Comparison of ENCODE assay signal across 8 cellular contexts in the genomic region with DNA sequence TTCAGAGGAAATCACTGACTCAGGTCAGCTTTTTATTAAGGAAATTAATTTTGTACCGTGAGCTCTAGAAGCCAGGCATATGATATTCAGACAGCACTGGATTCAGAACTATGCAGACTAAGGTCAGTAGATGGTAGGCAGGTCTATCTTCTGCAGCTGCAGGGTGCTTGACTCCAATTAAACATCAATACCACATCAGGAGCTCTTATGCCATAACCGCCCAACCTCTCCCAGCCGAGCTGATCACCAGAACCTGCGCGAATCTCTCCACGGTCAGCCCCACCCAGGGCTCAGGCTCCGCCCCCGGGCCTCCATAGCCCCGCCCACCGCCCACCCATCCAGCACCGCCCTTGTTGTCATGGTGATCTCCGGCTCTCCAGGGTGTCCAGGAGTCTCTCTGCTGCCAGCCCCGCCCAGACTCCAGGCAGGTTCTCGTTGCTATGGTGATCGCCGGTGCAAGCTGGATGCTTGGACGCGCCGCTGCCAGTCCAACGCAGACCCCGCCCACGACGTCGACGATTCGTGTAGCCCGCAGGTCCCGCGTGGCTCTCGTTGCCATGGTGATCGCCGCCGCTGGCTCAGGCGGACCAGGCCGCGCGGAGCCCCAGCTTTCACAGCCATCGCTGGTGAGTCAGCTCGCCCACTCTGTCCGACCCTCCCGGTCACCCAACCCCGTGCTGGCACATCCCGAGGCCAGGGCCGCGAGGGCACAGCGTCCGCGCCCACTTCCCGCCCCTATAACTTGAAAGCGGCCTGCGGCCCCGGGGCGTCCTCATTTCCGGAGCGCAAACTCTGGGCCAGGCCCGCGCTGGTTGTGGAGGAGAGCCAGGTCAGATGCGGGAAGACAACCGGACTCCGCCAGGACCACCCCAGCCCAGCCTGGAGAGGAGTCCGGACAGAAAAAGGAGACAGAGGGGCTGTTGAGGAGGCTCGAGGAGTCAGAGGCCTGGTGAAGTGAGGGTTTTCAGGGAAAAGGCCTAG. TPM values are rescaled to one million over a fixed set of nuclear protein-coding genes. Genes with fewer than 3 reads are reported as not detected.
DNase-seq lines count a peak whose midpoint lies in the region; ATAC-seq and TF ChIP-seq lines count a peak whose summit lies in the region.

A gene with protein sequence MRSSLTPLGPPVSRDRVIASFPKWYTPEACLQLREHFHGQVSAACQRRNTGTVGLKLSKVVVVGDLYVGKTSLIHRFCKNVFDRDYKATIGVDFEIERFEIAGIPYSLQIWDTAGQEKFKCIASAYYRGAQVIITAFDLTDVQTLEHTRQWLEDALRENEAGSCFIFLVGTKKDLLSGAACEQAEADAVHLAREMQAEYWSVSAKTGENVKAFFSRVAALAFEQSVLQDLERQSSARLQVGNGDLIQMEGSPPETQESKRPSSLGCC (plus strand): TSS at position 552 of the 981 bp plus-strand sequence. CDS start 1,140 bp downstream, outside the sequence.

- H3K27me3 ChIP-seq in OCI-LY1 (ENCODE audit: insufficient read depth, low read length) (no peaks in the 10 kb centered on the region), esophagus (ENCODE audit: control insufficient read depth in 1 of 2, insufficient read depth in 2 of 2, low read length in 2 of 2) (no peaks in the 10 kb centered on the region), mononuclear cell (ENCODE audit: insufficient read depth, low read length) (no peaks in the 10 kb centered on the region)

- no peaks in the 10 kb centered on the region for H3K9me2 ChIP-seq in OCI-LY1 (ENCODE audit: low read depth, low read length)

- peaks cover 49% of the 10 kb centered on the region for H3K4me1 ChIP-seq in OCI-LY1 (ENCODE audit: insufficient read depth, low read length, severe bottlenecking)
- H3K4me1 ChIP-seq in esophagus (ENCODE audit: control insufficient read depth in 2 of 2, insufficient read depth in 2 of 2, low read length in 1 of 2): peaks cover 9 to 10% of the 10 kb centered on the region in 2 donors
- peaks cover 52% of the 10 kb centered on the region for H3K4me1 ChIP-seq in mononuclear cell (ENCODE audit: insufficient read depth, low read length)

- TF ChIP-seq CTCF in OCI-LY1 (IDR thresholded peaks at IDR 0.05; ENCODE audit: low read length): no peak

- H3K4me2 ChIP-seq in OCI-LY1 (ENCODE audit: low read length): peak within 1 kb of the TSS; percentile 67

- no peaks in the 10 kb centered on the region for H3K79me2 ChIP-seq in OCI-LY1 (ENCODE audit: insufficient read depth, low read length)

- H2AFZ ChIP-seq in OCI-LY1 (ENCODE audit: low read length): no peak within 1 kb of the TSS

- WGBS in esophagus, 2 donors: 5 to 12% methylated on average over 62 of the region's 62 CpGs

- H4K20me1 ChIP-seq in OCI-LY1 (ENCODE audit: insufficient read depth, low read length): no peaks in the 10 kb centered on the region

- H3K27ac ChIP-seq in OCI-LY1 (ENCODE audit: low read depth, low read length, poor library complexity, severe bottlenecking) (no peak within 1 kb of the TSS), esophagus (ENCODE audit: low read depth in 2 of 2, low read length in 1 of 2) (peak within 1 kb of the TSS; percentile 56 to 66)

- peak; percentile 94 for DNase-seq in DMS114 treated with DMSO at 0.1 percent for 48 hours (lab: John Stamatoyannopoulos, UW; ENCODE audit: unreplicated experiment)
- DNase-seq in HS-27A (ENCODE audit: low read depth): peak; percentile 93
- peak; percentile 86 to 88 for DNase-seq in activated T-cell treated with anti-CD3 and anti-CD28 coated beads, Interleukin-2, amount 50 U/mL, for 48 hours
- DNase-seq in stimulated activated CD8-positive, alpha-beta memory T cell treated with anti-CD3 and anti-CD28 coated beads, Interleukin-15, amount 100 ng/mL, for 4 hours (ENCODE audit: low read depth in 2 of 2): peak; percentile 66 to 68

- ATAC-seq in GM21619 (IDR thresholded peaks at IDR 0.05; ENCODE audit: unreplicated experiment): no peak

- peak within 1 kb of the TSS; percentile 49 for H3K4me3 ChIP-seq in OCI-LY1 (ENCODE audit: low read depth, low read length, poor library complexity, severe bottlenecking)
- H3K4me3 ChIP-seq in esophagus (ENCODE audit: low read depth in 1 of 2, low read length in 2 of 2): peak within 1 kb of the TSS; percentile 42 to 45
- H3K4me3 ChIP-seq in mononuclear cell (ENCODE audit: low read length): peak within 1 kb of the TSS; percentile 18

- no peaks in the 10 kb centered on the region for H3K9me3 ChIP-seq in OCI-LY1 (ENCODE audit: low read length)
- no peaks in the 10 kb centered on the region for H3K9me3 ChIP-seq in esophagus (ENCODE audit: control insufficient read depth in 2 of 2, insufficient read depth in 1 of 2, low read depth in 1 of 2, low read length in 1 of 2)
- H3K9me3 ChIP-seq in mononuclear cell (ENCODE audit: low read depth, low read length): no peaks in the 10 kb centered on the region

- H3K9ac ChIP-seq in OCI-LY1 (ENCODE audit: low read length): peak within 1 kb of the TSS; percentile 11; the same call in 1 of the 2 replicates

- no peaks in the 10 kb centered on the region for H3K36me3 ChIP-seq in OCI-LY1 (ENCODE audit: insufficient read depth, low read length)
- H3K36me3 ChIP-seq in esophagus (ENCODE audit: control insufficient read depth in 2 of 2, insufficient read depth in 2 of 2, low read length in 1 of 2): no peaks in the 10 kb centered on the region

- 0 out of 2 replicates have a peak, but pooled peaks cover 3% of the 10 kb centered on the region for H3F3A ChIP-seq in OCI-LY1 (ENCODE audit: insufficient read depth, low read length)

RNA-seq across cellular contexts. Expression of the gene that starts here (rescaled TPM):
- 1 to 10 TPM; 1.6 to 1.7 TPM for polyA plus RNA-seq in esophagus
- total RNA-seq in mononuclear cell: not detected
